Comparison of ENCODE assay signal across 1 cellular context in the genomic region with DNA sequence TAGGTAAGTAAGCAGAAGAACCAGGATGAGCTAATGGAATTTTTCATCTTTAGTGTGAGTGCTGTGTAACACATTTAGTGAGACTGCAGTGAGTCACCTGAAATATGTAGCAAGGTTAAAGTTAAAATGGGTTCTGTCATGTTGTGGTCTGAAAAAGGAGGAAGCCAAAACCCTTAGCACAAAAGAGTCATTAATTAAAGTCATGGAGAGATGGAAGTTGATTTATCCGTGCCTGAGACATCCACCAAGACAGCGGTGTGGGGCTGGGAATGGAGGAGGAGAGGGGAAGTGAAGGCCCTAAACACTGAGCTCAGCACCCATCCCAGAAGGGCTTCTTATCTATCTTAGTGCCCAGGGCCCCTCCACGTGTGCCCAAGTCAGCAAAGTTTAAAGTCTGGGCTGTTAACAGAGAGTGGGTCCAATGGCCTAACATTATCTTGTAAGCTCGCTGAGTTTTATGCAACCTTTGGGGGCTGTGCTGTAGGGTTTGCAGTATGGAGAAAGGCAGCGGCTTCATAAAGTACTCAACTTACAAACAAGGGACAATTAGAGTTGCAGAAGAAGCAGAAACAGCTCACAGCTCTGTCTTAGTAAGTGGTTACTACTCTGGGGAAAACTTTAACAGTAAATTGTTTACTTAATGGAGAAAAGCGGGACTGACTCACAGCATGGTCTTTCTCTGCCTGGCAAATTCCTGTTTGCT.
TF ChIP-seq lines count a peak whose summit lies in the region.

No MANE protein-coding gene starts in this region.

TF ChIP-seq in HEK293, 187 proteins besides CTCF, POLR2A, EP300 and RAD21 (continued from another document and continues in another):
- TF ChIP-seq ZNF280D (tag by site-specific recombination; IDR thresholded peaks at IDR 0.05) (no peak), ZNF174 (tag by site-specific recombination; IDR thresholded peaks at IDR 0.05) (no peak), ZNF175 (tag by site-specific recombination; IDR thresholded peaks at IDR 0.05) (no peak), ZFP37 (tag by site-specific recombination; IDR thresholded peaks at IDR 0.05) (0 out of 2 replicates have a peak, but pooled peaks have one; percentile 32), ZNF184 (tag by site-specific recombination; IDR thresholded peaks at IDR 0.05) (0 out of 2 replicates have a peak, but pooled peaks have one; percentile 18), ZNF623 (tag by site-specific recombination; IDR thresholded peaks at IDR 0.05) (0 out of 2 replicates have a peak, but pooled peaks have one; percentile 13), ZNF335 (tag by site-specific recombination; conservative IDR thresholded peaks at IDR 0.05) (0 out of 2 replicates have a peak, but pooled peaks have one; percentile 21), ZNF747 (tag by site-specific recombination; IDR thresholded peaks at IDR 0.05) (no peak), ZNF621 (tag by site-specific recombination; IDR thresholded peaks at IDR 0.05) (no peak), FEZF1 (tag by site-specific recombination; IDR thresholded peaks at IDR 0.05) (peak; percentile 72), HOXD13 (CRISPR knock-in tag; IDR thresholded peaks at IDR 0.05; ENCODE audit: borderline replicate concordance) (no peak), ZNF660 (tag by site-specific recombination; IDR thresholded peaks at IDR 0.05) (no peak), ZNF610 (tag by site-specific recombination; IDR thresholded peaks at IDR 0.05; ENCODE audit: borderline replicate concordance) (no peak), ZNF830 (tag by site-specific recombination; IDR thresholded peaks at IDR 0.05; ENCODE audit: low read depth) (no peak), REPIN1 (tag by site-specific recombination; IDR thresholded peaks at IDR 0.05; ENCODE audit: low read depth) (no peak), ZNF626 (tag by site-specific recombination; IDR thresholded peaks at IDR 0.05) (no peak), ZNF560 (tag by site-specific recombination; IDR thresholded peaks at IDR 0.05; ENCODE audit: borderline replicate concordance) (no peak), PRDM4 (tag by site-specific recombination; IDR thresholded peaks at IDR 0.05) (no peak), PRDM10 (tag by site-specific recombination; IDR thresholded peaks at IDR 0.05) (no peak), PRDM6 (tag by site-specific recombination; IDR thresholded peaks at IDR 0.05) (peak; percentile 50), SP7 (tag by site-specific recombination; IDR thresholded peaks at IDR 0.05) (peak; percentile 91), ZNF391 (tag by site-specific recombination; IDR thresholded peaks at IDR 0.05; ENCODE audit: borderline replicate concordance, low read depth) (no peak), SCRT1 (tag by site-specific recombination; IDR thresholded peaks at IDR 0.05; ENCODE audit: borderline replicate concordance) (no peak), SP2 (tag by site-specific recombination; IDR thresholded peaks at IDR 0.05) (no peak), ZFP41 (tag by site-specific recombination; IDR thresholded peaks at IDR 0.05; ENCODE audit: borderline replicate concordance) (no peak), ZNF843 (tag by site-specific recombination; IDR thresholded peaks at IDR 0.05) (peak; percentile 51; the same call in 1 of the 2 replicates), ZNF214 (tag by site-specific recombination; IDR thresholded peaks at IDR 0.05; ENCODE audit: borderline replicate concordance) (no peak)
- TF ChIP-seq, protein P1, sequence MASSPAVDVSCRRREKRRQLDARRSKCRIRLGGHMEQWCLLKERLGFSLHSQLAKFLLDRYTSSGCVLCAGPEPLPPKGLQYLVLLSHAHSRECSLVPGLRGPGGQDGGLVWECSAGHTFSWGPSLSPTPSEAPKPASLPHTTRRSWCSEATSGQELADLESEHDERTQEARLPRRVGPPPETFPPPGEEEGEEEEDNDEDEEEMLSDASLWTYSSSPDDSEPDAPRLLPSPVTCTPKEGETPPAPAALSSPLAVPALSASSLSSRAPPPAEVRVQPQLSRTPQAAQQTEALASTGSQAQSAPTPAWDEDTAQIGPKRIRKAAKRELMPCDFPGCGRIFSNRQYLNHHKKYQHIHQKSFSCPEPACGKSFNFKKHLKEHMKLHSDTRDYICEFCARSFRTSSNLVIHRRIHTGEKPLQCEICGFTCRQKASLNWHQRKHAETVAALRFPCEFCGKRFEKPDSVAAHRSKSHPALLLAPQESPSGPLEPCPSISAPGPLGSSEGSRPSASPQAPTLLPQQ (tag by site-specific recombination; IDR thresholded peaks at IDR 0.05): no peak; the same call in 1 of the 2 replicates
- TF ChIP-seq, protein P2, sequence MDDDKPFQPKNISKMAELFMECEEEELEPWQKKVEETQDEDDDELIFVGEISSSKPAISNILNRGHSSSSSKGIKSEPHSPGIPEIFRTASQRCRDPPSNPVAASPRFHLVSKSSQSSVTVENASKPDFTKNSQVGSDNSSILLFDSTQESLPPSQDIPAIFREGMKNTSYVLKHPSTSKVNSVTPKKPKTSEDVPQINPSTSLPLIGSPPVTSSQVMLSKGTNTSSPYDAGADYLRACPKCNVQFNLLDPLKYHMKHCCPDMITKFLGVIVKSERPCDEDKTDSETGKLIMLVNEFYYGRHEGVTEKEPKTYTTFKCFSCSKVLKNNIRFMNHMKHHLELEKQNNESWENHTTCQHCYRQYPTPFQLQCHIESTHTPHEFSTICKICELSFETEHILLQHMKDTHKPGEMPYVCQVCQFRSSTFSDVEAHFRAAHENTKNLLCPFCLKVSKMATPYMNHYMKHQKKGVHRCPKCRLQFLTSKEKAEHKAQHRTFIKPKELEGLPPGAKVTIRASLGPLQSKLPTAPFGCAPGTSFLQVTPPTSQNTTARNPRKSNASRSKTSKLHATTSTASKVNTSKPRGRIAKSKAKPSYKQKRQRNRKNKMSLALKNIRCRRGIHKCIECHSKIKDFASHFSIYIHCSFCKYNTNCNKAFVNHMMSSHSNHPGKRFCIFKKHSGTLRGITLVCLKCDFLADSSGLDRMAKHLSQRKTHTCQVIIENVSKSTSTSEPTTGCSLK (tag by site-specific recombination; IDR thresholded peaks at IDR 0.05): no peak
- TF ChIP-seq, protein P3, sequence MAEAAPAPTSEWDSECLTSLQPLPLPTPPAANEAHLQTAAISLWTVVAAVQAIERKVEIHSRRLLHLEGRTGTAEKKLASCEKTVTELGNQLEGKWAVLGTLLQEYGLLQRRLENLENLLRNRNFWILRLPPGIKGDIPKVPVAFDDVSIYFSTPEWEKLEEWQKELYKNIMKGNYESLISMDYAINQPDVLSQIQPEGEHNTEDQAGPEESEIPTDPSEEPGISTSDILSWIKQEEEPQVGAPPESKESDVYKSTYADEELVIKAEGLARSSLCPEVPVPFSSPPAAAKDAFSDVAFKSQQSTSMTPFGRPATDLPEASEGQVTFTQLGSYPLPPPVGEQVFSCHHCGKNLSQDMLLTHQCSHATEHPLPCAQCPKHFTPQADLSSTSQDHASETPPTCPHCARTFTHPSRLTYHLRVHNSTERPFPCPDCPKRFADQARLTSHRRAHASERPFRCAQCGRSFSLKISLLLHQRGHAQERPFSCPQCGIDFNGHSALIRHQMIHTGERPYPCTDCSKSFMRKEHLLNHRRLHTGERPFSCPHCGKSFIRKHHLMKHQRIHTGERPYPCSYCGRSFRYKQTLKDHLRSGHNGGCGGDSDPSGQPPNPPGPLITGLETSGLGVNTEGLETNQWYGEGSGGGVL (tag by site-specific recombination; IDR thresholded peaks at IDR 0.05): no peak
- TF ChIP-seq, protein P4, sequence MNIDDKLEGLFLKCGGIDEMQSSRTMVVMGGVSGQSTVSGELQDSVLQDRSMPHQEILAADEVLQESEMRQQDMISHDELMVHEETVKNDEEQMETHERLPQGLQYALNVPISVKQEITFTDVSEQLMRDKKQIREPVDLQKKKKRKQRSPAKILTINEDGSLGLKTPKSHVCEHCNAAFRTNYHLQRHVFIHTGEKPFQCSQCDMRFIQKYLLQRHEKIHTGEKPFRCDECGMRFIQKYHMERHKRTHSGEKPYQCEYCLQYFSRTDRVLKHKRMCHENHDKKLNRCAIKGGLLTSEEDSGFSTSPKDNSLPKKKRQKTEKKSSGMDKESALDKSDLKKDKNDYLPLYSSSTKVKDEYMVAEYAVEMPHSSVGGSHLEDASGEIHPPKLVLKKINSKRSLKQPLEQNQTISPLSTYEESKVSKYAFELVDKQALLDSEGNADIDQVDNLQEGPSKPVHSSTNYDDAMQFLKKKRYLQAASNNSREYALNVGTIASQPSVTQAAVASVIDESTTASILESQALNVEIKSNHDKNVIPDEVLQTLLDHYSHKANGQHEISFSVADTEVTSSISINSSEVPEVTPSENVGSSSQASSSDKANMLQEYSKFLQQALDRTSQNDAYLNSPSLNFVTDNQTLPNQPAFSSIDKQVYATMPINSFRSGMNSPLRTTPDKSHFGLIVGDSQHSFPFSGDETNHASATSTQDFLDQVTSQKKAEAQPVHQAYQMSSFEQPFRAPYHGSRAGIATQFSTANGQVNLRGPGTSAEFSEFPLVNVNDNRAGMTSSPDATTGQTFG (tag by site-specific recombination; IDR thresholded peaks at IDR 0.05; ENCODE audit: borderline replicate concordance): no peak
